Comparison of ENCODE assay signal across 1 cellular context in genomic region chr18:9608728-9609127, GRCh38.
TF ChIP-seq lines count a peak whose summit lies in the region.

No MANE protein-coding gene starts in this region.

TF ChIP-seq in K562, 482 proteins besides CTCF, POLR2A, EP300 and RAD21:
- TF ChIP-seq ZFX (CRISPR knock-in tag; IDR thresholded peaks at IDR 0.05), result peak; percentile 42
- no peak for TF ChIP-seq SMARCE1 (IDR thresholded peaks at IDR 0.05)
- no peak for TF ChIP-seq KLF6 (CRISPR knock-in tag; IDR thresholded peaks at IDR 0.05; ENCODE audit: borderline replicate concordance)
- TF ChIP-seq, protein P1, sequence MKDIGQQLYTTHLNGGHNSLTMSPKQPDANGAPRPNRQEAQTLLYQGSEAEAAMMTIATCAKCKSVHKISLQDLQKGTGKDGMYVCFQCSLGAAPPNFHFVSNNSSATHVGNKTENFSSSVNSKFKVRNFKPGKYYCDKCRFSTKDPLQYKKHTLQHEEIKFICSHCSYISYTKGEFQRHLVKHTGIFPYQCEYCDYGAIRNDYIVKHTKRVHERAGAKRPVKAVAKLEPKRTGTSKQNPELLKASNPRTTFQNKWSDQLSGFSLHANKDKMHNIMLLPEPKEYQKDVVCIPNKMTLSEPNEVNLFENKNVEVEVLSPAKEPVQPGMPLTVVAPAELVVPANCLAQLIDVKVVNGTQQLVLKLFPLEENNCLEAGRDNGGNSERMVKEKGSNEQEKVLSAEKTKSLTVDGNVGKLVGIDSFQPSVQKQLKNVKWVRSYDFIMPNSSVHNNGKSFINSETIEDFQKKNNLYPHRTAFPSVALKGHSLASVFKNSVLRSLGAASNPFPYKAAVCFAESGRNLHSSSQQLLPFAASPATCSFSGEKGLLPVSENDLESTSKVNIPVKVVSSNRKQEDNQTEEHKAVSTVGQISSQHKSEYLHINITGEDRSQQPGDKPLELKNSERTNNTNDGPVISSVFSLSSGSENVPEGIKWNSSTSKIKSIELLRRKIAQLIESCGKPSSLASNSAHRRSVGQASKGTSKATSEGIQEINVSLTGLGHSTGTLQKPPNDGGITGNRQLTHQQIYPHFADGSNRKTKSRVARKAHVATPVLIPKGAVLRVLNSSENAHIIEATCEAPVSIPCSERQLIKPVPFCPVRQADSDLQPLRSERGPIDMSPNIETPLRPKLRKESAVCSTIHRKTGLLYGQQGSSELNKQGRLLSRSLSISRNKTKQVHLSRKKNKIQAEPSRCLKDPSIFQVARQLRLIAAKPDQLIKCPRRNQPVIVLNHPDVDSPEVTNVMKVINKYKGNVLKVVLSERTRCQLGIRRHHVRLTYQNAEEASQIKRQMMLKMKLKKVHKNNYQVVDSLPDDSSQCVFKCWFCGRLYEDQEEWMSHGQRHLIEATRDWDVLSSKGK (CRISPR knock-in tag; IDR thresholded peaks at IDR 0.05), result no peak
- peak; percentile 50 for TF ChIP-seq RBFOX2 (IDR thresholded peaks at IDR 0.05; ENCODE audit: low read depth, low read length)
- TF ChIP-seq ZNF217 (CRISPR knock-in tag; IDR thresholded peaks at IDR 0.05), result no peak
- TF ChIP-seq ATF3 (IDR thresholded peaks at IDR 0.05), result peak; percentile 60
- TF ChIP-seq ATF3 (CRISPR knock-in tag; conservative IDR thresholded peaks at IDR 0.05), result no peak
- TF ChIP-seq ZNF384 (IDR thresholded peaks at IDR 0.05; ENCODE audit: low read depth, low read length), result peak; percentile 53; the same call in 1 of the 2 replicates
- TF ChIP-seq FOXA3 (CRISPR knock-in tag; conservative IDR thresholded peaks at IDR 0.05 in 1 of 2, IDR thresholded peaks at IDR 0.05 in 1 of 2), result peak in 1 of 2 experiments; percentile 27; a peak in 1 of 4 replicates
- TF ChIP-seq FOXJ2 (tag; IDR thresholded peaks at IDR 0.05), result no peak
- TF ChIP-seq GATAD2A (IDR thresholded peaks at IDR 0.05), result no peak
- TF ChIP-seq FOXK2 (conservative IDR thresholded peaks at IDR 0.05 in 1 of 2, IDR thresholded peaks at IDR 0.05 in 1 of 2; ENCODE audit: low read depth in 2 of 2), result peak in 1 of 2 experiments; percentile 40; a peak in 1 of 4 replicates
TF ChIP-seq in K562: peak in this region for 6.
